Comparison of ENCODE assay signal across 8 cellular contexts in genomic region chr20:38471987-38472512, GRCh38. TPM values are rescaled to one million over a fixed set of nuclear protein-coding genes. Genes with fewer than 3 reads are reported as not detected.
DNase-seq lines count a peak whose midpoint lies in the region; ATAC-seq and TF ChIP-seq lines count a peak whose summit lies in the region.

No MANE protein-coding gene starts in this region.

- peak overlapping the region in 11 of 12 donors; percentile 64 to 92 (median 83) for H3K4me3 ChIP-seq in heart left ventricle
- H3K4me3 ChIP-seq in ascending aorta = peak overlapping the region; percentile 93 to 99
- H3K4me3 ChIP-seq in lower leg skin (ENCODE audit: low read depth, poor library complexity, severe bottlenecking) = peak overlapping the region; percentile 17
- peak overlapping the region; percentile 37 for H3K4me3 ChIP-seq in urinary bladder (ENCODE audit: low read depth, low read length)

- ATAC-seq in heart left ventricle = peak in 1 of 4 donors; percentile 17
- ATAC-seq in GM18520 (IDR thresholded peaks at IDR 0.05; ENCODE audit: unreplicated experiment) = no peak
- ATAC-seq in HG02588 (IDR thresholded peaks at IDR 0.05; ENCODE audit: unreplicated experiment) = no peak

- peak overlapping the region in 11 of 12 donors; percentile 35 to 93 (median 77) for H3K27ac ChIP-seq in heart left ventricle
- peak overlapping the region; percentile 88 to 93 for H3K27ac ChIP-seq in ascending aorta
- no peak overlapping the region for H3K27ac ChIP-seq in urinary bladder (ENCODE audit: low read depth)

- H3K9me3 ChIP-seq in heart left ventricle = no peaks in the 10 kb centered on the region
- no peaks in the 10 kb centered on the region for H3K9me3 ChIP-seq in ascending aorta

- H3K36me3 ChIP-seq in heart left ventricle (no peaks in the 10 kb centered on the region), ascending aorta (no peaks in the 10 kb centered on the region), urinary bladder (ENCODE audit: insufficient read depth) (no peaks in the 10 kb centered on the region)

- H3K4me1 ChIP-seq in heart left ventricle (peaks cover 0 to 42% (median 22%) of the 10 kb centered on the region in 12 donors), ascending aorta (peaks cover 12 to 15% of the 10 kb centered on the region in 2 donors), urinary bladder (ENCODE audit: insufficient read depth) (no peaks in the 10 kb centered on the region)

- intact Hi-C loops in heart left ventricle (cut with DNase I) = loop anchor here in 3 of 10 donors (1.0 to 5.0 kb wide), 4 partner anchors 26 to 37 kb away; partner anchors contain the start of gene SNHG17 (in 3 of the 3)
- intact Hi-C loops in cardiac septum (cut with DNase I) = loop anchor here (2.0 kb wide), 1 partner anchor 25 kb away; no protein-coding TSS in a partner anchor
- intact Hi-C loops in ascending aorta (cut with DNase I) = loop anchor here (1.0 to 10.0 kb wide), 3 partner anchors 26 to 437 kb away; partner anchors contain the start of genes RPRD1B, SNHG17 and TTI1
- intact Hi-C loops in lower leg skin (cut with DNase I; ENCODE audit: low total_unique reads) = no loop called here

- no peak for TF ChIP-seq POLR2A in heart left ventricle (IDR thresholded peaks at IDR 0.05)
- TF ChIP-seq POLR2A in lower leg skin (IDR thresholded peaks at IDR 0.05) = no peak

- WGBS in heart left ventricle, 4 donors = 19 to 28% (median 22%) methylated on average over 12 of the region's 12 CpGs
- 17 to 21% methylated on average over 12 of the region's 12 CpGs for WGBS in lower leg skin, 2 donors
- WGBS in urinary bladder = 13% methylated on average over 12 of the region's 12 CpGs

- H3K27me3 ChIP-seq in heart left ventricle = no peaks in the 10 kb centered on the region
- no peaks in the 10 kb centered on the region for H3K27me3 ChIP-seq in ascending aorta

- DNase-seq in heart left ventricle (no peak), cardiac septum (ENCODE audit: low spot score) (no peak), ascending aorta (ENCODE audit: low spot score in 2 of 2) (no peak), lower leg skin (ENCODE audit: low spot score in 2 of 2) (no peak), NCI-H2227 treated with DMSO at 0.1 percent for 48 hours (lab: John Stamatoyannopoulos, UW) (no peak)

- no peak for TF ChIP-seq CTCF in heart left ventricle (IDR thresholded peaks at IDR 0.05)
- no peak for TF ChIP-seq CTCF in ascending aorta (IDR thresholded peaks at IDR 0.05)
- no peak for TF ChIP-seq CTCF in lower leg skin (IDR thresholded peaks at IDR 0.05)

RNA-seq across cellular contexts. Expression of gene RALGAPB, which starts 0.6 kb away (rescaled TPM):
- total RNA-seq in heart left ventricle (10 to 100 TPM; 19.7 to 31.4 (median 26.2) TPM), cardiac septum (27.6 TPM), ascending aorta (19.4 TPM), lower leg skin (10 to 100 TPM; 35.3 to 51.0 (median 41.5) TPM), urinary bladder (52.5 TPM)
- polyA plus RNA-seq in heart left ventricle (10 to 100 TPM in 1 of 2 donors, 1 to 10 TPM in 1; 7.6 to 18.4 TPM), urinary bladder (15.0 TPM)

RNA-seq across cellular contexts. Expression of gene SNHG17, which starts 36.9 kb away (rescaled TPM):
- total RNA-seq in heart left ventricle (10 to 100 TPM in 2 of 9 donors, 1 to 10 TPM in 7; 2.9 to 20.2 (median 5.4) TPM), cardiac septum (10.6 TPM), ascending aorta (129 TPM), lower leg skin (10 to 100 TPM; 21.2 to 72.8 (median 29.7) TPM), urinary bladder (4.6 TPM)
- polyA plus RNA-seq in heart left ventricle (10 to 100 TPM in 1 of 2 donors, 1 to 10 TPM in 1; 8.2 to 11.1 TPM), urinary bladder (30.2 TPM)

Comparison
In these comparisons a context has a peak if more than half of its experiments do, and no peak if none do; other contexts are left out.
1. H3K4me3 ChIP-seq: peak in every context shown above with its lines; median percentile 96 in ascending aorta; 83 in heart left ventricle; 37 in urinary bladder; 17 in lower leg skin.